Comparison of ENCODE assay signal across 25 cellular contexts in genomic region chr9:116147821-116148220, GRCh38. TPM values are rescaled to one million over a fixed set of nuclear protein-coding genes. Genes with fewer than 3 reads are reported as not detected.
"Had no signal": no experiment of that assay in that cellular context is flagged by ENCODE, and none has a peak within 500 bp of the region (broad histone marks: within the 10 kb centered on the region; RNA-seq: fewer than 3 reads in every experiment).

No MANE protein-coding gene starts in this region.

- DNase-seq: hypothalamus; immature natural killer cell; islet precursor cell; left ventricle myocardium inferior; mesendoderm; naive B cell; natural killer cell; nephron progenitor cell; occipital lobe; right lobe of liver; stimulated activated CD4-positive, alpha-beta T cell treated with anti-CD3 and anti-CD28 coated beads, Interleukin-12 subunit alpha, Interleukin-12 subunit beta, amount 100 ng/mL, for 4 hours; stimulated activated CD4-positive, alpha-beta T cell treated with anti-CD3 and anti-CD28 coated beads, Interleukin-15, amount 100 ng/mL, for 24 hours; stimulated activated CD4-positive, alpha-beta T cell treated with anti-CD3 and anti-CD28 coated beads, Interleukin-2, amount 100 ng/mL, for 24 hours; stimulated activated CD4-positive, alpha-beta T cell treated with anti-CD3 and anti-CD28 coated beads, Interleukin-4, amount 100 ng/mL, for 1 hour; stimulated activated naive CD4-positive, alpha-beta T cell; tibial artery; trophoblast cell; upper lobe of right lung had no signal

- ATAC-seq: natural killer cell, right lobe of liver, upper lobe of right lung had no signal

- H3K36me3 ChIP-seq: left ventricle myocardium inferior, neural progenitor cell, neutrophil, right atrium auricular region, right lobe of liver, suprapubic skin, thoracic aorta, tibial artery, upper lobe of right lung had no signal

- H3K4me2 ChIP-seq: neural progenitor cell had no signal

- H3K27ac ChIP-seq: left ventricle myocardium inferior, neural progenitor cell, neutrophil, right atrium auricular region, right lobe of liver, suprapubic skin, thoracic aorta, tibial artery, upper lobe of right lung had no signal

- H3K4me1 ChIP-seq: left ventricle myocardium inferior, right lobe of liver, suprapubic skin, upper lobe of right lung had no signal

- H3K27me3 ChIP-seq: right atrium auricular region, tibial artery, upper lobe of right lung had no signal

- H3K9ac ChIP-seq: neural progenitor cell had no signal

- H3K4me3 ChIP-seq: left ventricle myocardium inferior, lung, neural progenitor cell, right atrium auricular region, right lobe of liver, suprapubic skin, thoracic aorta, tibial artery, upper lobe of right lung had no signal

- H2AFZ ChIP-seq: neural progenitor cell had no signal

- H3K9me3 ChIP-seq: left ventricle myocardium inferior, neutrophil, right atrium auricular region, right lobe of liver, suprapubic skin, thoracic aorta, tibial artery, upper lobe of right lung had no signal

- FAIRE-seq: urothelium cell line had no signal

RNA-seq across cellular contexts. Expression of gene PAPPA, which starts 5.8 kb away (rescaled TPM):
- total RNA-seq: natural killer cell had no signal
- polyA plus RNA-seq: immature natural killer cell had no signal
